ENCODE assay signal across 16 cellular contexts in genomic region chr1:117861694-117862093, GRCh38.
"Had no signal": no experiment of that assay in that cellular context is flagged by ENCODE, and none has a peak within 500 bp of the region (broad histone marks: within the 10 kb centered on the region; RNA-seq: fewer than 3 reads in every experiment).

No MANE protein-coding gene starts in this region.

- ATAC-seq: gastrocnemius medialis; heart right ventricle; naive thymus-derived CD4-positive, alpha-beta T cell; sciatic nerve; stimulated activated memory B cell treated with anti-CD40 and anti-IgM and Interleukin-4, amounts not matched to agents 10 μg/mL and 1 μg/mL and 100 μg/mL, for 72 hours had no signal

- H3K4me3 ChIP-seq: dorsolateral prefrontal cortex, gastrocnemius medialis, heart right ventricle, spleen, tibial artery, upper lobe of left lung, uterus had no signal

- H3K36me3 ChIP-seq: uterus had no signal

- DNase-seq: dorsolateral prefrontal cortex; effector CD8-positive, alpha-beta T cell; gastrocnemius medialis; heart right ventricle; kidney glomerular epithelial cell; naive thymus-derived CD4-positive, alpha-beta T cell; nephron progenitor cell; spleen; stimulated activated CD4-positive, alpha-beta T cell treated with anti-CD3 and anti-CD28 coated beads, Interleukin-15, amount 100 ng/mL, for 24 hours; stimulated activated CD4-positive, alpha-beta T cell treated with anti-CD3 and anti-CD28 coated beads, Interleukin-1b, Interleukin-23, amount 100 ng/mL, for 48 hours; stimulated activated CD4-positive, alpha-beta T cell treated with anti-CD3 and anti-CD28 coated beads, Interleukin-4, amount 100 ng/mL, for 24 hours; tibial artery; upper lobe of left lung; uterus had no signal

- H3K9me3 ChIP-seq: gastrocnemius medialis, tibial artery, upper lobe of left lung, uterus had no signal

- H3K4me1 ChIP-seq: gastrocnemius medialis, spleen, uterus had no signal

- H3K27me3 ChIP-seq: dorsolateral prefrontal cortex, gastrocnemius medialis, heart right ventricle, spleen, tibial artery, upper lobe of left lung, uterus had no signal

- H3K27ac ChIP-seq: gastrocnemius medialis, heart right ventricle, spleen, tibial artery, upper lobe of left lung, uterus had no signal
